Comparison of ENCODE assay signal across 8 cellular contexts in genomic region chr16:87465306-87465705, GRCh38. TPM values are rescaled to one million over a fixed set of nuclear protein-coding genes. Genes with fewer than 3 reads are reported as not detected.
DNase-seq lines count a peak whose midpoint lies in the region; ATAC-seq and TF ChIP-seq lines count a peak whose summit lies in the region.

No MANE protein-coding gene starts in this region.

- no peaks in the 10 kb centered on the region for H3K27me3 Mint-ChIP-seq in activated naive CD8-positive, alpha-beta T cell

- DNase-seq in AG20443 (ENCODE audit: low spot score) (peak; percentile 90), heart right ventricle (peak; percentile 63 to 76), gastrocnemius medialis (peak; percentile 90 to 95), DMS53 treated with DMSO at 0.1 percent for 48 hours (lab: John Stamatoyannopoulos, UW; ENCODE audit: unreplicated experiment) (no peak), NCI-H1417 (lab: John Stamatoyannopoulos, UW) (no peak)
- DNase-seq in stimulated activated CD4-positive, alpha-beta T cell treated with anti-CD3 and anti-CD28 coated beads, Interleukin-12 subunit alpha, Interleukin-12 subunit beta, amount 100 ng/mL, for 4 hours: no peak

- no peak for TF ChIP-seq RAD21 in Ishikawa (IDR thresholded peaks at IDR 0.05; ENCODE audit: low read depth)

- H3K4me1 Mint-ChIP-seq in activated naive CD8-positive, alpha-beta T cell (ENCODE audit: low read depth): peaks cover 51% of the 10 kb centered on the region

- 21 to 24% methylated on average over 8 of the region's 8 CpGs for WGBS in heart right ventricle, 2 donors

- intact Hi-C loops in heart right ventricle (cut with DNase I) (loop anchor here in 1 of 10 donors (2.0 kb wide), 2 partner anchors 27 to 29 kb away; partner anchors contain the start of gene ZCCHC14), gastrocnemius medialis (cut with DNase I; ENCODE audit: low total_unique reads) (loop anchor here (2.0 to 10.0 kb wide), 4 partner anchors 27 to 151 kb away; partner anchors contain the start of genes C16orf95, MAP1LC3B and ZCCHC14)

- TF ChIP-seq EP300 in Ishikawa (IDR thresholded peaks at IDR 0.05; ENCODE audit: borderline replicate concordance): no peak

- TF ChIP-seq POLR2A in gastrocnemius medialis (IDR thresholded peaks at IDR 0.05): no peak

- H3K27me3 ChIP-seq in heart right ventricle (no peaks in the 10 kb centered on the region), gastrocnemius medialis (no peaks in the 10 kb centered on the region)

- H3K27ac ChIP-seq in heart right ventricle (peak overlapping the region; percentile 64 to 94 (median 90)), gastrocnemius medialis (peak overlapping the region; percentile 86 to 95 (median 90))

- H3K27ac Mint-ChIP-seq in activated naive CD8-positive, alpha-beta T cell: peak overlapping the region; percentile 91

- no peaks in the 10 kb centered on the region for H3K36me3 Mint-ChIP-seq in activated naive CD8-positive, alpha-beta T cell

- peak overlapping the region in 4 of 10 donors; percentile 14 to 33 (median 22) for H3K4me3 ChIP-seq in heart right ventricle
- peak overlapping the region; percentile 8 to 33 (median 23) for H3K4me3 ChIP-seq in gastrocnemius medialis

- no peaks in the 10 kb centered on the region for H3K9me3 Mint-ChIP-seq in activated naive CD8-positive, alpha-beta T cell (ENCODE audit: low read depth)

- H3K9me3 ChIP-seq in heart right ventricle (no peaks in the 10 kb centered on the region), gastrocnemius medialis (no peaks in the 10 kb centered on the region)

- no peaks in the 10 kb centered on the region for H3K36me3 ChIP-seq in heart right ventricle
- H3K36me3 ChIP-seq in gastrocnemius medialis: no peaks in the 10 kb centered on the region

- in situ Hi-C loops in gastrocnemius medialis (cut with MboI; ENCODE audit: low sequenced_read_pairs in 4 of 4): no loop called here

- TF ChIP-seq CTCF in heart right ventricle (IDR thresholded peaks at IDR 0.05) (no peak), gastrocnemius medialis (IDR thresholded peaks at IDR 0.05 in 4 of 5, conservative IDR thresholded peaks at IDR 0.05 in 1 of 5) (no peak)

- H3K4me1 ChIP-seq in heart right ventricle (peaks cover 31 to 93% (median 78%) of the 10 kb centered on the region in 9 donors), gastrocnemius medialis (peaks cover 60 to 64% of the 10 kb centered on the region in 2 donors)

- peak; percentile 71 to 81 (median 76) for ATAC-seq in heart right ventricle
- peak; percentile 92 to 97 for ATAC-seq in gastrocnemius medialis

- H3K4me3 Mint-ChIP-seq in activated naive CD8-positive, alpha-beta T cell: peak overlapping the region; percentile 76

TF ChIP-seq in Ishikawa, 13 proteins besides CTCF, POLR2A, EP300 and RAD21:
- TF ChIP-seq ZBTB7A (IDR thresholded peaks at IDR 0.05; ENCODE audit: low read depth) (0 out of 2 replicates have a peak, but pooled peaks have one; percentile 22), USF1 (IDR thresholded peaks at IDR 0.05) (peak; percentile 26; the same call in 1 of the 2 replicates), TAF1 (IDR thresholded peaks at IDR 0.05; ENCODE audit: low read depth) (no peak), EGR1 (IDR thresholded peaks at IDR 0.05) (no peak), CEBPB (IDR thresholded peaks at IDR 0.05) (peak; percentile 81)

RNA-seq across cellular contexts. Expression of gene ZCCHC14, which starts 27.5 kb away (rescaled TPM):
- 10 to 100 TPM; 10.6 to 19.3 (median 16.1) TPM for total RNA-seq in heart right ventricle
- 1 to 10 TPM; 4.5 to 8.9 TPM for polyA plus RNA-seq in heart right ventricle
- total RNA-seq in gastrocnemius medialis: 10 to 100 TPM in 1 of 4 donors, 1 to 10 TPM in 3; 8.9 to 10.7 (median 9.3) TPM

Comparison
In these comparisons a context has a peak if more than half of its experiments do, and no peak if none do; other contexts are left out.
1. DNase-seq: peak in AG20443 (single experiment), heart right ventricle (2 of 2) and gastrocnemius medialis (2 of 2); none in DMS53 treated with DMSO at 0.1 percent for 48 hours (single experiment), NCI-H1417 (0 of 3) and stimulated activated CD4-positive, alpha-beta T cell treated with anti-CD3 and anti-CD28 coated beads, Interleukin-12 subunit alpha, Interleukin-12 subunit beta, amount 100 ng/mL, for 4 hours (single experiment).